ENCODE assay signal across 14 cellular contexts in the genomic region with DNA sequence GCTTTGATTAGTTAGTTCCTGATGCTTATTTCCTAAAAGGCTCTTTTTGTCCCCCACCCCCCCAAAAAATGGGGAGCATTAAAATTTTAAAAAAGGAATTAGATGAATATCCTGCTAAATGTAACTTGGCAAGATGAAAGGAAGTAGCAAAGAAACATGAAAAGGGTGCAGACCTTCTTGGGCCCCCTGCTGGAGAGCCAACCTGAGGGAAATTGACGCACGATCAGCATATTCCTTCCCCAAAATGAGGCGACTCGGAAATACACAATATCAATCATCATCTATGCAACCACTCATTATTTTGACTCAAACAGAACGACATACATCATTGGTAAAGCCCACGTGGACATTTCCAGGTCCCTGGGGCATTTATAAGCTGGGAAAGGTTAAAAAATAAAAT. TPM values are rescaled to one million over a fixed set of nuclear protein-coding genes. Genes with fewer than 3 reads are reported as not detected.
DNase-seq lines count a peak whose midpoint lies in the region; TF ChIP-seq lines count a peak whose summit lies in the region.
"Had no signal": no experiment of that assay in that cellular context is flagged by ENCODE, and none has a peak within 500 bp of the region (broad histone marks: within the 10 kb centered on the region; RNA-seq: fewer than 3 reads in every experiment).

No MANE protein-coding gene starts in this region.

- H3K27me3 Mint-ChIP-seq in progenitor cell of endocrine pancreas = peaks cover 40% of the 10 kb centered on the region

- TF ChIP-seq CTCF in MM.1S (IDR thresholded peaks at IDR 0.05; ENCODE audit: low read length) (0 out of 2 replicates have a peak, but pooled peaks have one; percentile 4), cardiac fibroblast (IDR thresholded peaks at IDR 0.05; ENCODE audit: low read depth, low read length) (peak; percentile 39), progenitor cell of endocrine pancreas (IDR thresholded peaks at IDR 0.05; ENCODE audit: unreplicated experiment) (peak; percentile 59)

- H3K27ac Mint-ChIP-seq in progenitor cell of endocrine pancreas = no peak overlapping the region
- H3K27ac Mint-ChIP-seq: activated CD8-positive, alpha-beta T cell treated with anti-CD3 and anti-CD28 coated beads for 36 hours; activated naive CD8-positive, alpha-beta T cell treated with anti-CD3 and anti-CD28 coated beads, Interleukin-2, amount 50 U/mL, for 24 hours had no signal

- H3K4me3 ChIP-seq in MM.1S (ENCODE audit: low read length) (no peak overlapping the region), cardiac fibroblast (replicated peaks in 1 of 2; ENCODE audit: low read depth in 2 of 2, low read length in 2 of 2) (no peak overlapping the region)
- H3K4me3 ChIP-seq: lower lobe of right lung had no signal

- no peaks in the 10 kb centered on the region for H3K9me3 ChIP-seq in MM.1S (replicated peaks; ENCODE audit: insufficient read depth, low read length)
- H3K9me3 ChIP-seq: lower lobe of right lung had no signal

- H3F3A ChIP-seq in MM.1S (ENCODE audit: insufficient read depth, low read length) = no peaks in the 10 kb centered on the region

- H4K20me1 ChIP-seq in MM.1S (ENCODE audit: insufficient read depth, low read length) = no peaks in the 10 kb centered on the region

- DNase-seq in DMS 273 (lab: John Stamatoyannopoulos, UW; ENCODE audit: unreplicated experiment) (peak; percentile 11), DMS 273 treated with DMSO at 0.1 percent for 48 hours (lab: John Stamatoyannopoulos, UW) (no peak), MM.1S (no peak), cardiac fibroblast (ENCODE audit: low read depth in 2 of 2) (peak in 1 of 2 donors; percentile 11), progenitor cell of endocrine pancreas (ENCODE audit: low spot score, unreplicated experiment) (no peak), DMS153 (lab: John Stamatoyannopoulos, UW) (no peak), NCI-H526 (lab: John Stamatoyannopoulos, UW) (no peak), DMS53 (lab: John Stamatoyannopoulos, UW) (no peak)
- DNase-seq: 8988T; activated CD8-positive, alpha-beta T cell treated with anti-CD3 and anti-CD28 coated beads for 36 hours; activated naive CD8-positive, alpha-beta T cell treated with anti-CD3 and anti-CD28 coated beads, Interleukin-2, amount 50 U/mL, for 24 hours; lower lobe of right lung; NCI-H1105; SIG-M5 had no signal

- H3K9me2 ChIP-seq in MM.1S (replicated peaks; ENCODE audit: insufficient read depth, low read length) = no peaks in the 10 kb centered on the region

- no peaks in the 10 kb centered on the region for H3K4me1 ChIP-seq in MM.1S (ENCODE audit: low read length)
- H3K4me1 ChIP-seq: lower lobe of right lung had no signal

- H3K9ac ChIP-seq in MM.1S (ENCODE audit: low read length) = no peak overlapping the region

- no peak overlapping the region for H2AFZ ChIP-seq in MM.1S (ENCODE audit: low read length)

- H3K9me3 Mint-ChIP-seq in progenitor cell of endocrine pancreas (ENCODE audit: low read depth) = no peaks in the 10 kb centered on the region
- H3K9me3 Mint-ChIP-seq: activated CD8-positive, alpha-beta T cell treated with anti-CD3 and anti-CD28 coated beads for 36 hours; activated naive CD8-positive, alpha-beta T cell treated with anti-CD3 and anti-CD28 coated beads, Interleukin-2, amount 50 U/mL, for 24 hours had no signal

- no peak overlapping the region for H3K4me3 Mint-ChIP-seq in progenitor cell of endocrine pancreas (ENCODE audit: low read depth)
- H3K4me3 Mint-ChIP-seq: activated CD8-positive, alpha-beta T cell treated with anti-CD3 and anti-CD28 coated beads for 36 hours; activated naive CD8-positive, alpha-beta T cell treated with anti-CD3 and anti-CD28 coated beads, Interleukin-2, amount 50 U/mL, for 24 hours had no signal

- H3K36me3 ChIP-seq in MM.1S (replicated peaks; ENCODE audit: insufficient read depth, low read length) = no peaks in the 10 kb centered on the region
- H3K36me3 ChIP-seq: lower lobe of right lung had no signal

- no peaks in the 10 kb centered on the region for H3K36me3 Mint-ChIP-seq in progenitor cell of endocrine pancreas (ENCODE audit: insufficient read depth)

- no peak overlapping the region for H3K4me2 ChIP-seq in MM.1S (ENCODE audit: low read depth, low read length)

- H3K27me3 ChIP-seq in MM.1S (replicated peaks; ENCODE audit: insufficient read depth, low read length) = no peaks in the 10 kb centered on the region

- peaks cover 9% of the 10 kb centered on the region for H3K4me1 Mint-ChIP-seq in progenitor cell of endocrine pancreas (ENCODE audit: low read depth)
- H3K4me1 Mint-ChIP-seq: activated naive CD8-positive, alpha-beta T cell treated with anti-CD3 and anti-CD28 coated beads, Interleukin-2, amount 50 U/mL, for 24 hours had no signal

- no peak overlapping the region for H3K27ac ChIP-seq in MM.1S (ENCODE audit: low read length)
- H3K27ac ChIP-seq: lower lobe of right lung had no signal

- H3K79me2 ChIP-seq in MM.1S (ENCODE audit: low read length) = no peaks in the 10 kb centered on the region

RNA-seq across cellular contexts. Expression of a gene that starts 59.7 kb away (rescaled TPM):
- total RNA-seq in progenitor cell of endocrine pancreas = 1.7 and 1.9 TPM in 2 replicates
- total RNA-seq: activated CD8-positive, alpha-beta T cell treated with anti-CD3 and anti-CD28 coated beads for 36 hours had no signal

Comparison
In these comparisons a context has a peak if more than half of its experiments do, and no peak if none do; other contexts are left out.
1. CTCF ChIP-seq: peak in every context shown above with its lines; median percentile 59 in progenitor cell of endocrine pancreas; 39 in cardiac fibroblast; 4 in MM.1S.